Comparison of ENCODE assay signal across 17 cellular contexts in genomic region chr20:51833326-51833725, GRCh38. TPM values are rescaled to one million over a fixed set of nuclear protein-coding genes. Genes with fewer than 3 reads are reported as not detected.
DNase-seq lines count a peak whose midpoint lies in the region; TF ChIP-seq lines count a peak whose summit lies in the region.
"Had no signal": no experiment of that assay in that cellular context is flagged by ENCODE, and none has a peak within 500 bp of the region (broad histone marks: within the 10 kb centered on the region; RNA-seq: fewer than 3 reads in every experiment).

No MANE protein-coding gene starts in this region.

- DNase-seq in SIG-M5 treated with dmso at 0.1 percent for 504 hours (lab: John Stamatoyannopoulos, UW; ENCODE audit: unreplicated experiment) (peak; percentile 95), SIG-M5 (lab: John Stamatoyannopoulos, UW) (no peak), neural progenitor cell (ENCODE audit: low spot score) (no peak), DMS153 (lab: John Stamatoyannopoulos, UW) (no peak), posterior cingulate gyrus (no peak), UCSD-AML1 (lab: John Stamatoyannopoulos, UW; ENCODE audit: unreplicated experiment) (no peak)
- no peak for DNase-seq in activated CD8-positive, alpha-beta memory T cell treated with anti-CD3 and anti-CD28 coated beads for 24 hours
- DNase-seq: CD8-positive, alpha-beta T cell; COR-L47; DMS53; GF-D8; GOT3; H9 had no signal

- H3K4me3 ChIP-seq in neural progenitor cell, result no peak overlapping the region

- no peak overlapping the region for H3K9ac ChIP-seq in neural progenitor cell

- peaks cover 2% of the 10 kb centered on the region for H3K27me3 Mint-ChIP-seq in neural progenitor cell (ENCODE audit: insufficient read depth, low read depth)
- H3K27me3 Mint-ChIP-seq: IgD-negative memory B cell had no signal

- no peaks in the 10 kb centered on the region for H3K36me3 ChIP-seq in neural progenitor cell

- H3K27ac Mint-ChIP-seq in neural progenitor cell, result peak overlapping the region; percentile 43
- H3K27ac Mint-ChIP-seq: CD14-positive monocyte; CD8-positive, alpha-beta T cell; IgD-negative memory B cell had no signal

- H3K9me3 Mint-ChIP-seq in neural progenitor cell, result no peaks in the 10 kb centered on the region
- H3K9me3 Mint-ChIP-seq: CD14-positive monocyte; CD8-positive, alpha-beta T cell; H9; IgD-negative memory B cell had no signal

- no peaks in the 10 kb centered on the region for H3K27me3 ChIP-seq in neural progenitor cell

- peaks cover 23% of the 10 kb centered on the region for H3F3A ChIP-seq in neural progenitor cell (ENCODE audit: low read depth)

- intact Hi-C loops in posterior cingulate gyrus (cut with DNase I), result no loop called here

- peaks cover 32% of the 10 kb centered on the region for H3K4me1 ChIP-seq in neural progenitor cell

- peaks cover 2% of the 10 kb centered on the region for H3K36me3 Mint-ChIP-seq in neural progenitor cell
- H3K36me3 Mint-ChIP-seq: CD14-positive monocyte; CD8-positive, alpha-beta T cell; IgD-negative memory B cell had no signal

- no peaks in the 10 kb centered on the region for H3K9me3 ChIP-seq in neural progenitor cell (ENCODE audit: low read depth)

- peaks cover 43% of the 10 kb centered on the region for H3K4me1 Mint-ChIP-seq in neural progenitor cell

- H3K4me3 Mint-ChIP-seq in neural progenitor cell, result no peak overlapping the region
- H3K4me3 Mint-ChIP-seq: CD14-positive monocyte; CD8-positive, alpha-beta T cell; H9; IgD-negative memory B cell had no signal

- no peaks in the 10 kb centered on the region for H4K20me1 ChIP-seq in neural progenitor cell (ENCODE audit: low read depth)

- peak overlapping the region; percentile 15 for H2AFZ ChIP-seq in neural progenitor cell (replicated peaks)

- no peaks in the 10 kb centered on the region for H3K79me2 ChIP-seq in neural progenitor cell (ENCODE audit: low read depth)

- TF ChIP-seq CTCF in VCaP (conservative IDR thresholded peaks at IDR 0.05) (no peak), neural progenitor cell (IDR thresholded peaks at IDR 0.05) (no peak)

- no peak overlapping the region for H3K4me2 ChIP-seq in neural progenitor cell

- peak overlapping the region; percentile 86 for H3K27ac ChIP-seq in VCaP
- peak overlapping the region; percentile 46 for H3K27ac ChIP-seq in neural progenitor cell
- H3K27ac ChIP-seq: 22Rv1 had no signal

RNA-seq across cellular contexts. Expression of gene SALL4, which starts 31.0 kb away (rescaled TPM):
- total RNA-seq in neural progenitor cell (ENCODE audit: low replicate concordance), result 219 and 274 TPM in 2 replicates
